In the genomic region with DNA sequence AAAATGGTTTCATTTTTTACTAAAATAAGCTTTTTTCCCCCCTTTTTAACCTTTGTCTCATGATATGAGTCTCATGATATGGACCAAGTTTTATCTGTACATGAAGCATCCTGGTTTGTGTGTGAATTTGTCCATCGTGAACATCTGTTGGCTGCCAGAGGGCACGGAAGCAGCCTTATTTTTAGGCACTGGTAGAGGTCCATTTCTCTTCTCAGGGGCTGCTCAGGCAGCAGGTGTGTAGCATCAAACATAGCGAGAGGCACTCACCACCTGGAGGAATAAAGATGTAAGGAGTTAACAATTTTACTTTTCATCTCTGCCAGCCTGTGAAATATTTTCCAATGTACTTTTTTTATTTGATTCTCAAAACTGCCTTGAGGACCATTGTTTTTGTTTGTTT, we compare ENCODE assay signal across 9 cellular contexts.
DNase-seq lines count a peak whose midpoint lies in the region; ATAC-seq, FAIRE-seq and TF ChIP-seq lines count a peak whose summit lies in the region.
"Had no signal": no experiment of that assay in that cellular context is flagged by ENCODE, and none has a peak within 500 bp of the region (broad histone marks: within the 10 kb centered on the region; RNA-seq: fewer than 3 reads in every experiment).

No MANE protein-coding gene starts in this region.

- no peak overlapping the region for H3K4ac ChIP-seq in mesendoderm (ENCODE audit: low read depth, low read length)

- H2AK5ac ChIP-seq in mesendoderm (ENCODE audit: low read length): no peak overlapping the region

- FAIRE-seq in GM12891 (lab: Jason Lieb, UNC): peak; percentile 87

- WGBS in mesendoderm (ENCODE audit: extremely low coverage, insufficient coverage, low lambda C conversion rate): no CpG with 5 or more reads among the region's 3 CpGs

- H3K79me1 ChIP-seq in mesendoderm (ENCODE audit: low read length): no peaks in the 10 kb centered on the region

- H3K4me2 ChIP-seq in fibroblast of lung (ENCODE audit: extremely low read depth, insufficient read depth, low read length): peak overlapping the region; percentile 62
- H3K4me2 ChIP-seq in mesendoderm (ENCODE audit: low read length): no peak overlapping the region

- H3K27me3 ChIP-seq in fibroblast of lung (ENCODE audit: control insufficient read depth, insufficient read depth, low read length) (no peaks in the 10 kb centered on the region), mesendoderm (ENCODE audit: insufficient read depth, low read length, poor library complexity) (no peaks in the 10 kb centered on the region), breast epithelium (no peaks in the 10 kb centered on the region)

- no peak overlapping the region for H3K18ac ChIP-seq in mesendoderm (ENCODE audit: low read length)

- H2BK120ac ChIP-seq in mesendoderm (ENCODE audit: low read depth, low read length): no peak overlapping the region

- no peaks in the 10 kb centered on the region for H3K36me3 ChIP-seq in fibroblast of lung (ENCODE audit: control insufficient read depth, insufficient read depth, low read length)
- no peaks in the 10 kb centered on the region for H3K36me3 ChIP-seq in mesendoderm (ENCODE audit: control insufficient read depth, insufficient read depth, low read length)
- H3K36me3 ChIP-seq in breast epithelium: no peaks in the 10 kb centered on the region

- H4K20me1 ChIP-seq in fibroblast of lung (ENCODE audit: control insufficient read depth, extremely low read depth, insufficient read depth, low read length): no peaks in the 10 kb centered on the region

- H3K4me3 ChIP-seq in fibroblast of lung (replicated peaks in 1 of 4; ENCODE audit: control extremely low read depth in 1 of 4, insufficient read depth in 1 of 4, low read depth in 3 of 4, low read length in 4 of 4) (no peak overlapping the region), mesendoderm (ENCODE audit: low read length) (no peak overlapping the region), breast epithelium (no peak overlapping the region)
- H3K4me3 ChIP-seq: SK-N-MC had no signal

- H2AFZ ChIP-seq in fibroblast of lung (ENCODE audit: low read length): no peak overlapping the region

- TF ChIP-seq CTCF in fibroblast of lung (conservative IDR thresholded peaks at IDR 0.05 in 1 of 2, IDR thresholded peaks at IDR 0.05 in 1 of 2; ENCODE audit: low read depth in 1 of 2, low read length in 2 of 2) (no peak), breast epithelium (IDR thresholded peaks at IDR 0.05) (no peak)

- H3K23ac ChIP-seq in mesendoderm (ENCODE audit: low read length): no peak overlapping the region

- DNase-seq in GM12891 (ENCODE audit: insufficient read length, low spot score): no peak
- no peak for DNase-seq in fibroblast of lung (ENCODE audit: low read depth in 2 of 2)
- no peak for DNase-seq in mesendoderm
- no peak for DNase-seq in SKM-1 (lab: John Stamatoyannopoulos, UW; ENCODE audit: unreplicated experiment)
- no peak for DNase-seq in breast epithelium (ENCODE audit: low spot score in 2 of 2)
- DNase-seq in NCI-H1417 treated with DMSO at 0.1 percent for 48 hours (lab: John Stamatoyannopoulos, UW): no peak

- H2BK5ac ChIP-seq in mesendoderm (ENCODE audit: low read length): no peak overlapping the region

- H3K27ac ChIP-seq in fibroblast of lung (ENCODE audit: insufficient read depth, low read length): no peak overlapping the region
- no peak overlapping the region for H3K27ac ChIP-seq in mesendoderm (ENCODE audit: low read depth, low read length)
- no peak overlapping the region for H3K27ac ChIP-seq in breast epithelium

- no peaks in the 10 kb centered on the region for H3K4me1 ChIP-seq in fibroblast of lung (ENCODE audit: control insufficient read depth, extremely low read depth, insufficient read depth, low read length)
- H3K4me1 ChIP-seq in mesendoderm (ENCODE audit: control insufficient read depth, low read depth, low read length): no peaks in the 10 kb centered on the region
- H3K4me1 ChIP-seq in breast epithelium: no peaks in the 10 kb centered on the region

- intact Hi-C loops in breast epithelium (cut with DNase I; ENCODE audit: low total_unique reads): no loop called here

- H4K5ac ChIP-seq in mesendoderm (ENCODE audit: low read length): no peak overlapping the region

- ATAC-seq in GM19455 (IDR thresholded peaks at IDR 0.05; ENCODE audit: unreplicated experiment): peak; percentile 66
- ATAC-seq in HG03139 (IDR thresholded peaks at IDR 0.05; ENCODE audit: unreplicated experiment): peak; percentile 53

- H4K8ac ChIP-seq in mesendoderm (ENCODE audit: low read depth, low read length): no peak overlapping the region

- H3K9ac ChIP-seq in fibroblast of lung (ENCODE audit: insufficient read depth, low read length) (no peak overlapping the region), mesendoderm (ENCODE audit: low read length) (no peak overlapping the region)

- H3K79me2 ChIP-seq in fibroblast of lung (ENCODE audit: control insufficient read depth, insufficient read depth, low read length): no peaks in the 10 kb centered on the region
- H3K79me2 ChIP-seq in mesendoderm (ENCODE audit: control insufficient read depth, insufficient read depth, low read length): no peaks in the 10 kb centered on the region

- no peaks in the 10 kb centered on the region for H3K9me3 ChIP-seq in fibroblast of lung (ENCODE audit: control insufficient read depth, insufficient read depth, low read depth, low read length)
- H3K9me3 ChIP-seq in breast epithelium: no peaks in the 10 kb centered on the region

- TF ChIP-seq POLR2A in GM12891 (IDR thresholded peaks at IDR 0.05; ENCODE audit: low read depth, low read length) (no peak), breast epithelium (IDR thresholded peaks at IDR 0.05) (no peak)

- H3K56ac ChIP-seq in mesendoderm (ENCODE audit: low read length): no peak overlapping the region

- no peak overlapping the region for H2BK15ac ChIP-seq in mesendoderm (replicated peaks; ENCODE audit: low read depth)

TF ChIP-seq in GM12891, 5 proteins besides CTCF, POLR2A, EP300 and RAD21:
- no peak for TF ChIP-seq POU2F2 (IDR thresholded peaks at IDR 0.05; ENCODE audit: low read depth, low read length)
- TF ChIP-seq PAX5 (IDR thresholded peaks at IDR 0.05; ENCODE audit: insufficient read depth, low read length, severe bottlenecking): no peak
- no peak for TF ChIP-seq POLR2AphosphoS5 (IDR thresholded peaks at IDR 0.05; ENCODE audit: low read depth, low read length)
- no peak for TF ChIP-seq SPI1 (IDR thresholded peaks at IDR 0.05; ENCODE audit: low read depth, low read length)
- TF ChIP-seq TAF1 (IDR thresholded peaks at IDR 0.05; ENCODE audit: low read depth, low read length): no peak
TF ChIP-seq in GM12891: peak in this region for 0.
